8 cellular contexts compared by ENCODE assay signal in the genomic region with DNA sequence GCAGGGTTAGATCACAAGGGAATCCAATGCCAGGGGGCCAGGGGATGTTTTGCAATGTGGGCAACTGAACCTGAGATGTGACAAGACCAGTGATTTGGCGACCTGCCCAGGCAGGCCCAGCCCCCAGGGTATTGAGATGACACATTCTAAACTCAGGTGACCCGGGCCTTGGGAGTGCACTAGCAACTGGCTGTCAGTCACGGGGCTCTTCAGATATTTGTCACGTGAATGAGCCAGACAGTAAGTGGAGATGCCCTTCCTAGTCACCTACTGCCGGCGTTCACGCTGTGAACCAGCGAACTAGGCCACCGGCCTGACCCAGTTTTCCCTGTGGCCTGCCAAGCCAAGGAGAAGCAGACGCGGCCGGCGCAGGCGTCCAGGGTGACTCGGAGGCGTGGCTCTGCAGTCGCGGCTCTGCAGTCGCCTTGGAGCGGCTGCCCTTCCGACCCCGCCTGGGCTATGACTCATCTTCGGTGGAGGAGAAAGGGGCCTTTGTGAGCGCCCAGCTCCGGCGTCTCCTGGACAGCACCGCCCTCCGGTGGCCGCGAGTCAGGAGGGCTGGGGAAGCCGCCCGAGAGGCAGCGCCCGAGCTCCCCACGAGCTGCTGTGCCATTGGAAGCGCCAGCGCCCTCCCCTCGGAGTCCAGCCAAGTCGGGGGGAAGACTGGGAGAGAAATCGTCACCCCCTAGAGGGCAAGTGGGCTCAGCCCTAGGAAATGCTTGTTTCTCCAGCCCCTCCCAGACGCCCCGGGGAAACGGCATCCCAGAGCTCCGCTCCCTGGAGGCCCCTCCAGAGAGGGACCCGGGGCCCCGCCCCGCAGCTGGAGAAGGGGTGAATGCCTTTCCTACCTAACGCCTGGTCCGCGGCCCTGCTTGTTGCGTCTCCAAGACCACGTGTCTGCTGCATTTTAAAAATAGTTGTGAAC. TPM values are rescaled to one million over a fixed set of nuclear protein-coding genes. Genes with fewer than 3 reads are reported as not detected.
A peak's percentile ranks its signal among the peaks of the same experiment; 100 is the strongest.
DNase-seq lines count a peak whose midpoint lies in the region; ATAC-seq and TF ChIP-seq lines count a peak whose summit lies in the region.

No MANE protein-coding gene starts in this region.

- H3K36me3 ChIP-seq in endodermal cell (ENCODE audit: control insufficient read depth, insufficient read depth, low read length): no peaks in the 10 kb centered on the region

- WGBS in endodermal cell (ENCODE audit: insufficient coverage in 1 of 2, insufficient read length in 1 of 2), 2 experiments: 3 to 6% methylated on average over 23 to 52 of the region's 52 CpGs

- DNase-seq in COLO829 (ENCODE audit: low spot score) (peak; percentile 94), HS-27A (ENCODE audit: low read depth) (peak; percentile 87), NOMO-1 treated with dmso at 0.1 percent for 144 hours (lab: John Stamatoyannopoulos, UW; ENCODE audit: unreplicated experiment) (peak; percentile 97), endodermal cell (peak; percentile 100), mesothelial cell of epicardium (ENCODE audit: low spot score in 2 of 2, unreplicated experiment in 2 of 2) (peak; percentile 87 to 93)
- DNase-seq in activated CD8-positive, alpha-beta memory T cell treated with anti-CD3 and anti-CD28 coated beads, Interleukin-2, amount 50 U/mL, for 1 hour (ENCODE audit: extremely low read depth): peak; percentile 81
- DNase-seq in stimulated activated CD8-positive, alpha-beta memory T cell treated with anti-CD3 and anti-CD28 coated beads, Interleukin-15, amount 100 ng/mL, for 4 hours (ENCODE audit: low read depth in 2 of 2): peak; percentile 79 to 80

- no peaks in the 10 kb centered on the region for H3K4me1 ChIP-seq in endodermal cell (ENCODE audit: control insufficient read depth, insufficient read depth, low read length)

- no peaks in the 10 kb centered on the region for H3K9me3 ChIP-seq in endodermal cell (ENCODE audit: control insufficient read depth, low read length)

- H3K4me1 Mint-ChIP-seq in endodermal cell (peaks cover 32% of the 10 kb centered on the region), mesothelial cell of epicardium (peaks cover 48% of the 10 kb centered on the region)

- TF ChIP-seq CTCF in endodermal cell (conservative IDR thresholded peaks at IDR 0.05) (peak; percentile 94), mesothelial cell of epicardium (IDR thresholded peaks at IDR 0.05; ENCODE audit: unreplicated experiment) (peak; percentile 53)

- H3K27ac Mint-ChIP-seq in endodermal cell: peak overlapping the region; percentile 93
- peak overlapping the region; percentile 96 for H3K27ac Mint-ChIP-seq in mesothelial cell of epicardium

- peak overlapping the region; percentile 31 for H3K9ac ChIP-seq in endodermal cell (ENCODE audit: extremely low read depth, low read length, poor library complexity, severe bottlenecking)

- H3K9me3 Mint-ChIP-seq in endodermal cell: no peaks in the 10 kb centered on the region
- no peaks in the 10 kb centered on the region for H3K9me3 Mint-ChIP-seq in mesothelial cell of epicardium

- peak overlapping the region; percentile 73 for H3K27ac ChIP-seq in endodermal cell (ENCODE audit: low read depth, low read length)

- no peaks in the 10 kb centered on the region for H3K27me3 Mint-ChIP-seq in endodermal cell (ENCODE audit: insufficient read depth)
- H3K27me3 Mint-ChIP-seq in mesothelial cell of epicardium (ENCODE audit: low read depth): no peaks in the 10 kb centered on the region

- H3K4me3 Mint-ChIP-seq in endodermal cell: peak overlapping the region; percentile 50
- H3K4me3 Mint-ChIP-seq in mesothelial cell of epicardium: peak overlapping the region; percentile 58

- H3K36me3 Mint-ChIP-seq in endodermal cell (ENCODE audit: low read depth) (no peaks in the 10 kb centered on the region), mesothelial cell of epicardium (no peaks in the 10 kb centered on the region)

- H3K4me3 ChIP-seq in endodermal cell (ENCODE audit: low read length): peak overlapping the region; percentile 72

- peak; percentile 81 for ATAC-seq in GM19468 (IDR thresholded peaks at IDR 0.05; ENCODE audit: extremely low read depth, unreplicated experiment)

- H3K27me3 ChIP-seq in endodermal cell (ENCODE audit: control insufficient read depth, insufficient read depth, low read length, poor library complexity, severe bottlenecking): no peaks in the 10 kb centered on the region

RNA-seq across cellular contexts. Expression of gene WSB1, which starts 38.8 kb away (rescaled TPM):
- total RNA-seq in endodermal cell (100 to 1,000 TPM; 236 to 270 TPM), mesothelial cell of epicardium (768 to 806 TPM (median 799 TPM) in 3 replicates)
- 364 TPM for polyA plus RNA-seq in endodermal cell (2013, experiment 1 of 2)
- polyA plus RNA-seq in endodermal cell (2013, experiment 2 of 2): 298 TPM

Comparison
In these comparisons a context has a peak if more than half of its experiments do, and no peak if none do; other contexts are left out.
1. Peak in every context shown above with its lines: DNase-seq, ATAC-seq, H3K4me3 ChIP-seq and H3K27ac ChIP-seq.